In the genomic region with DNA sequence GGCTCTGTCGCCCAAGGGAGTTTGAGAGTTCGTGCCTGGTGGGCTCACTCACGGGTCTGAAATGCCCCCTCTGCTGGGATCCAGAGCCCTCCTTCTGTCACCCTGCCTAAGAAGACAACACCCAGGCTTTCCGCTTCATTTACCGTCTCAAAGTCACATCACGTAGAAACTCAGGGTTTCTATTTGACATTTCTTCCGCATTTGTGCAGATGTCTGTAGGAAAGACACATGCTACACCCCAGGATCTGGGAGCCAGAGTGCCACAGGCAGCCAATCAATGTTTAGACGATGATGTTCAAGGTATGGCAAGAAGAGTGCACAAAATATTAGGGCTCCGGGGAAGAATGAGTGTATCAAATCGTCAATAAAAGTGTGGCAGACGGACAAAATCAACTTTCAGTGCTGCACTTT, we compare ENCODE assay signal across 11 cellular contexts. TPM values are rescaled to one million over a fixed set of nuclear protein-coding genes. Genes with fewer than 3 reads are reported as not detected.
DNase-seq lines count a peak whose midpoint lies in the region; ATAC-seq lines count a peak whose summit lies in the region.
"Had no signal": no experiment of that assay in that cellular context is flagged by ENCODE, and none has a peak within 500 bp of the region (broad histone marks: within the 10 kb centered on the region; RNA-seq: fewer than 3 reads in every experiment).

No MANE protein-coding gene starts in this region.

- no peak for DNase-seq in activated CD8-positive, alpha-beta memory T cell treated with anti-CD3 and anti-CD28 coated beads, Interleukin-2, amount 10 ng/mL, durations not matched to agents 7 days and 5 days
- DNase-seq in activated CD8-positive, alpha-beta memory T cell treated with anti-CD3 and anti-CD28 coated beads, Interleukin-2, amount 50 U/mL, for 48 hours: no peak
- no peak for DNase-seq in stimulated activated effector memory CD8-positive, alpha-beta T cell treated with anti-CD3 and anti-CD28 coated beads, Interleukin-12 subunit alpha, Interleukin-12 subunit beta, amount 100 ng/mL, for 72 hours (ENCODE audit: low spot score in 2 of 2)
- no peak for DNase-seq in ecto neural progenitor cell (ENCODE audit: low spot score)
- DNase-seq in AG08395 (ENCODE audit: low spot score): no peak
- no peak for DNase-seq in activated CD8-positive, alpha-beta memory T cell treated with anti-CD3 and anti-CD28 coated beads, Interleukin-2, amount 50 U/mL, for 4 hours
- DNase-seq: NCI-H1092, stomach had no signal

- no peak for ATAC-seq in activated CD8-positive, alpha-beta memory T cell treated with anti-CD3 and anti-CD28 coated beads, Interleukin-2, amount 10 ng/mL, durations not matched to agents 7 days and 5 days
- ATAC-seq in GM21737 (IDR thresholded peaks at IDR 0.05; ENCODE audit: unreplicated experiment) (peak; percentile 44), HG03575 (IDR thresholded peaks at IDR 0.05; ENCODE audit: extremely low read depth, insufficient number of reproducible peaks, low FRiP score, unreplicated experiment) (peak; percentile 34)
- no peak for ATAC-seq in stimulated activated effector memory CD8-positive, alpha-beta T cell treated with anti-CD3 and anti-CD28 coated beads, Interleukin-12 subunit alpha, Interleukin-12 subunit beta, amount 100 ng/mL, for 72 hours
- ATAC-seq: sciatic nerve had no signal

- H3K27me3 Mint-ChIP-seq in activated CD8-positive, alpha-beta memory T cell treated with anti-CD3 and anti-CD28 coated beads, Interleukin-2, amount 10 ng/mL, durations not matched to agents 7 days and 5 days: no peaks in the 10 kb centered on the region

- H3K36me3 Mint-ChIP-seq in activated CD8-positive, alpha-beta memory T cell treated with anti-CD3 and anti-CD28 coated beads, Interleukin-2, amount 10 ng/mL, durations not matched to agents 7 days and 5 days: peaks cover 59% of the 10 kb centered on the region
- H3K36me3 Mint-ChIP-seq in stimulated activated effector memory CD8-positive, alpha-beta T cell treated with anti-CD3 and anti-CD28 coated beads, Interleukin-12 subunit alpha, Interleukin-12 subunit beta, amount 100 ng/mL, for 72 hours: peaks cover 7% of the 10 kb centered on the region

- peaks cover 81% of the 10 kb centered on the region for H3K4me1 Mint-ChIP-seq in activated CD8-positive, alpha-beta memory T cell treated with anti-CD3 and anti-CD28 coated beads, Interleukin-2, amount 10 ng/mL, durations not matched to agents 7 days and 5 days
- H3K4me1 Mint-ChIP-seq in stimulated activated effector memory CD8-positive, alpha-beta T cell treated with anti-CD3 and anti-CD28 coated beads, Interleukin-12 subunit alpha, Interleukin-12 subunit beta, amount 100 ng/mL, for 72 hours: peaks cover 91% of the 10 kb centered on the region

- H3K27ac Mint-ChIP-seq in activated CD8-positive, alpha-beta memory T cell treated with anti-CD3 and anti-CD28 coated beads, Interleukin-2, amount 10 ng/mL, durations not matched to agents 7 days and 5 days: peak overlapping the region; percentile 95
- H3K27ac Mint-ChIP-seq in stimulated activated effector memory CD8-positive, alpha-beta T cell treated with anti-CD3 and anti-CD28 coated beads, Interleukin-12 subunit alpha, Interleukin-12 subunit beta, amount 100 ng/mL, for 72 hours: peak overlapping the region; percentile 84

- CTCF ChIA-PET in activated CD8-positive, alpha-beta memory T cell treated with anti-CD3 and anti-CD28 coated beads, Interleukin-2, amount 10 ng/mL, durations not matched to agents 7 days and 5 days (lab: Charles Lee): interaction anchor here (1.2 to 3.1 kb wide), 4 partner anchors 8 to 540 kb away, joined by 4 to 28 read pairs (median 18); partner anchors contain the start of genes ACKR3 and COPS8

- H3K4me3 Mint-ChIP-seq in activated CD8-positive, alpha-beta memory T cell treated with anti-CD3 and anti-CD28 coated beads, Interleukin-2, amount 10 ng/mL, durations not matched to agents 7 days and 5 days: peak overlapping the region; percentile 9
- H3K4me3 Mint-ChIP-seq in stimulated activated effector memory CD8-positive, alpha-beta T cell treated with anti-CD3 and anti-CD28 coated beads, Interleukin-12 subunit alpha, Interleukin-12 subunit beta, amount 100 ng/mL, for 72 hours: peak overlapping the region; percentile 66

- H3K9me3 Mint-ChIP-seq in activated CD8-positive, alpha-beta memory T cell treated with anti-CD3 and anti-CD28 coated beads, Interleukin-2, amount 10 ng/mL, durations not matched to agents 7 days and 5 days (ENCODE audit: low read depth): peaks cover 9% of the 10 kb centered on the region
- H3K9me3 Mint-ChIP-seq in stimulated activated effector memory CD8-positive, alpha-beta T cell treated with anti-CD3 and anti-CD28 coated beads, Interleukin-12 subunit alpha, Interleukin-12 subunit beta, amount 100 ng/mL, for 72 hours: no peaks in the 10 kb centered on the region

RNA-seq across cellular contexts. Expression of gene ACKR3, which starts 24.4 kb away (rescaled TPM):
- total RNA-seq in activated CD8-positive, alpha-beta memory T cell treated with anti-CD3 and anti-CD28 coated beads, Interleukin-2, amount 10 ng/mL, durations not matched to agents 7 days and 5 days: 1 to 10 TPM; 1.3 to 3.3 TPM

Comparison
In these comparisons a context has a peak if more than half of its experiments do, and no peak if none do; other contexts are left out.
1. ATAC-seq: peak in GM21737 (single experiment) and HG03575 (single experiment); none in activated CD8-positive, alpha-beta memory T cell treated with anti-CD3 and anti-CD28 coated beads, Interleukin-2, amount 10 ng/mL, durations not matched to agents 7 days and 5 days (single experiment) and stimulated activated effector memory CD8-positive, alpha-beta T cell treated with anti-CD3 and anti-CD28 coated beads, Interleukin-12 subunit alpha, Interleukin-12 subunit beta, amount 100 ng/mL, for 72 hours (single experiment).